Comparison of ENCODE assay signal across 9 cellular contexts in genomic region chr11:111379500-111380136, GRCh38. TPM values are rescaled to one million over a fixed set of nuclear protein-coding genes. Genes with fewer than 3 reads are reported as not detected.
DNase-seq lines count a peak whose midpoint lies in the region; ATAC-seq and TF ChIP-seq lines count a peak whose summit lies in the region.
"Had no signal": no experiment of that assay in that cellular context is flagged by ENCODE, and none has a peak within 500 bp of the region (broad histone marks: within the 10 kb centered on the region; RNA-seq: fewer than 3 reads in every experiment).

No MANE protein-coding gene starts in this region.

- TF ChIP-seq POLR2A in lower leg skin (IDR thresholded peaks at IDR 0.05) = no peak

- peak; percentile 33 for ATAC-seq in HG02938 (IDR thresholded peaks at IDR 0.05; ENCODE audit: unreplicated experiment)

- no peaks in the 10 kb centered on the region for H3K36me3 Mint-ChIP-seq in T-helper 1 cell treated with Interleukin-12 subunit alpha and Interleukin-12 subunit beta and Interleukin-4 antibody, amounts not matched to agents 30 μg/mL and 1 μg/mL, for 36 hours (ENCODE audit: low read depth)

- no peak overlapping the region for H3K4me3 ChIP-seq in lower leg skin (ENCODE audit: low read depth, poor library complexity, severe bottlenecking)
- H3K4me3 ChIP-seq: SJSA1 had no signal

- no peaks in the 10 kb centered on the region for H3K27me3 Mint-ChIP-seq in T-helper 1 cell treated with Interleukin-12 subunit alpha and Interleukin-12 subunit beta and Interleukin-4 antibody, amounts not matched to agents 30 μg/mL and 1 μg/mL, for 36 hours (ENCODE audit: low read depth)

- no peak for DNase-seq in T-helper 1 cell
- DNase-seq in activated CD4-positive, alpha-beta T cell treated with anti-CD3 and anti-CD28 coated beads for 48 hours = peak; percentile 37
- peak; percentile 35 for DNase-seq in stimulated activated CD8-positive, alpha-beta memory T cell treated with anti-CD3 and anti-CD28 coated beads, Interleukin-4, amount 100 ng/mL, for 48 hours
- DNase-seq in glomerular visceral epithelial cell (ENCODE audit: extremely low spot score) = no peak
- no peak for DNase-seq in lower leg skin (ENCODE audit: low spot score in 2 of 2)
- DNase-seq in DMS114 treated with DMSO at 0.1 percent for 48 hours (lab: John Stamatoyannopoulos, UW; ENCODE audit: unreplicated experiment) = no peak

- H3K4me1 Mint-ChIP-seq in T-helper 1 cell treated with Interleukin-12 subunit alpha and Interleukin-12 subunit beta and Interleukin-4 antibody, amounts not matched to agents 30 μg/mL and 1 μg/mL, for 36 hours (ENCODE audit: low read depth) = peaks cover 45% of the 10 kb centered on the region

- H3K9me3 Mint-ChIP-seq in T-helper 1 cell treated with Interleukin-12 subunit alpha and Interleukin-12 subunit beta and Interleukin-4 antibody, amounts not matched to agents 30 μg/mL and 1 μg/mL, for 36 hours = no peaks in the 10 kb centered on the region

- peak overlapping the region; percentile 58 for H3K4me3 Mint-ChIP-seq in T-helper 1 cell treated with Interleukin-12 subunit alpha and Interleukin-12 subunit beta and Interleukin-4 antibody, amounts not matched to agents 30 μg/mL and 1 μg/mL, for 36 hours

- intact Hi-C loops in lower leg skin (cut with DNase I; ENCODE audit: low total_unique reads) = no loop called here

- WGBS in lower leg skin, 2 donors = 71 to 72% methylated on average over 17 of the region's 17 CpGs

- H3K27ac Mint-ChIP-seq in T-helper 1 cell treated with Interleukin-12 subunit alpha and Interleukin-12 subunit beta and Interleukin-4 antibody, amounts not matched to agents 30 μg/mL and 1 μg/mL, for 36 hours = peak overlapping the region; percentile 97

- TF ChIP-seq CTCF in lower leg skin (IDR thresholded peaks at IDR 0.05) = no peak

RNA-seq across cellular contexts. Expression of gene POU2AF1, which starts 0.5 kb away (rescaled TPM):
- total RNA-seq in lower leg skin = under 1 TPM in 1 of 4 donors, not detected in 3; 0.13 TPM
- total RNA-seq: SJSA1 had no signal

Comparison
In these comparisons a context has a peak if more than half of its experiments do, and no peak if none do; other contexts are left out.
1. DNase-seq: peak in activated CD4-positive, alpha-beta T cell treated with anti-CD3 and anti-CD28 coated beads for 48 hours (single experiment) and stimulated activated CD8-positive, alpha-beta memory T cell treated with anti-CD3 and anti-CD28 coated beads, Interleukin-4, amount 100 ng/mL, for 48 hours (single experiment); none in T-helper 1 cell (0 of 5), glomerular visceral epithelial cell (single experiment), lower leg skin (0 of 2) and DMS114 treated with DMSO at 0.1 percent for 48 hours (single experiment).